17 cellular contexts compared by ENCODE assay signal in the genomic region with DNA sequence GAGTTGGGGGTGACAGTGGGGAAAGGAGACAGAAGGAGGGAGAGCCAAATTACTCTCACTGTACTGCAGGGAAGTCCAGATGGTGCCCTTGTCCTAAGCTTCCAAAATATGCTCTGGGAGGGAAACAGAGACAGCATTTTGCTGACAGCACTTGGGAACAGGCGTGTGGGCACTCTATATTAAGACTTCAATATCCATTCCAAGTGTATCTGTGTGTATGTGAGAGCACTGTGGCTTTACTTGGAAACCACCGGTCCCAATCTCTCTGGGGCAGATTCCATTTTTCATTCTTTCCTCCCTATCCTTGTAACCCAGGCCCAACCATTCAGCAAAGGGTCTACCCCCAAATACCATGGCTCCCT.
A peak's percentile ranks its signal among the peaks of the same experiment; 100 is the strongest.
DNase-seq lines count a peak whose midpoint lies in the region; ATAC-seq and TF ChIP-seq lines count a peak whose summit lies in the region.
"Had no signal": no experiment of that assay in that cellular context is flagged by ENCODE, and none has a peak within 500 bp of the region (broad histone marks: within the 10 kb centered on the region; RNA-seq: fewer than 3 reads in every experiment).

No MANE protein-coding gene starts in this region.

- H3K36me3 ChIP-seq in MM.1S (replicated peaks; ENCODE audit: insufficient read depth, low read length) (no peaks in the 10 kb centered on the region), psoas muscle (ENCODE audit: insufficient read depth in 1 of 2, low read depth in 1 of 2) (no peaks in the 10 kb centered on the region), Peyer's patch (no peaks in the 10 kb centered on the region)

- DNase-seq in G401 (ENCODE audit: low spot score), result peak; percentile 88
- DNase-seq in MM.1S, result no peak
- DNase-seq in cerebellar cortex (ENCODE audit: low spot score), result peak; percentile 87
- DNase-seq in psoas muscle, result no peak
- no peak for DNase-seq in activated T-helper 2 cell treated with anti-CD3 and anti-CD28 coated beads, Interferon-gamma antibody, Interleukin-2, Interleukin-4, amounts not matched to agents 10 μg/mL and 5 μg/mL and 100 μg/mL, durations not matched to agents 14 hours and 24 hours and 36 hours (ENCODE audit: low spot score)
- no peak for DNase-seq in Peyer's patch
- no peak for DNase-seq in effector CD4-positive, alpha-beta T cell
- DNase-seq: Calu3; CD4-positive, alpha-beta T cell; DMS153; DMS79 treated with DMSO at 0.1 percent for 48 hours; EL; GDM1; GOT3; H9 had no signal

- ATAC-seq in psoas muscle, result peak in 2 of 4 donors; percentile 48 to 65
- ATAC-seq: HepG2 had no signal

- no peaks in the 10 kb centered on the region for H3K9me2 ChIP-seq in MM.1S (replicated peaks; ENCODE audit: insufficient read depth, low read length)

- H3K27me3 ChIP-seq in MM.1S (replicated peaks; ENCODE audit: insufficient read depth, low read length) (no peaks in the 10 kb centered on the region), psoas muscle (ENCODE audit: insufficient read depth in 3 of 3, low read length in 2 of 3) (no peaks in the 10 kb centered on the region), Peyer's patch (no peaks in the 10 kb centered on the region)

- no peak for TF ChIP-seq POLR2A in Peyer's patch (IDR thresholded peaks at IDR 0.05)

- no peak overlapping the region for H3K9ac ChIP-seq in MM.1S (ENCODE audit: low read length)

- H3K36me3 Mint-ChIP-seq in activated T-helper 2 cell treated with anti-CD3 and anti-CD28 coated beads, Interferon-gamma antibody, Interleukin-2, Interleukin-4, amounts not matched to agents 10 μg/mL and 5 μg/mL and 100 μg/mL, durations not matched to agents 14 hours and 24 hours and 36 hours (ENCODE audit: low read depth), result no peaks in the 10 kb centered on the region

- no peak overlapping the region for H3K27ac Mint-ChIP-seq in activated T-helper 2 cell treated with anti-CD3 and anti-CD28 coated beads, Interferon-gamma antibody, Interleukin-2, Interleukin-4, amounts not matched to agents 10 μg/mL and 5 μg/mL and 100 μg/mL, durations not matched to agents 14 hours and 24 hours and 36 hours
- H3K27ac Mint-ChIP-seq: B cell; CD4-positive, alpha-beta T cell had no signal

- H3K27me3 Mint-ChIP-seq in activated T-helper 2 cell treated with anti-CD3 and anti-CD28 coated beads, Interferon-gamma antibody, Interleukin-2, Interleukin-4, amounts not matched to agents 10 μg/mL and 5 μg/mL and 100 μg/mL, durations not matched to agents 14 hours and 24 hours and 36 hours (ENCODE audit: low read depth), result peaks cover 2% of the 10 kb centered on the region
- H3K27me3 Mint-ChIP-seq: B cell had no signal

- intact Hi-C loops in psoas muscle (cut with DNase I), result no loop called here
- intact Hi-C loops in activated T-helper 2 cell treated with anti-CD3 and anti-CD28 coated beads, Interferon-gamma antibody, Interleukin-2, Interleukin-4, amounts not matched to agents 10 μg/mL and 5 μg/mL and 100 μg/mL, durations not matched to agents 14 hours and 24 hours and 36 hours (cut with micrococcal nuclease), result no loop called here

- H3K4me1 ChIP-seq in MM.1S (ENCODE audit: low read length) (peaks cover 20% of the 10 kb centered on the region), psoas muscle (peaks cover 15% of the 10 kb centered on the region), Peyer's patch (no peaks in the 10 kb centered on the region)

- H3K4me2 ChIP-seq in MM.1S (ENCODE audit: low read depth, low read length), result peak overlapping the region; percentile 42; the same call in 1 of the 2 replicates

- 0 out of 2 replicates have a peak, but pooled peaks cover 9% of the 10 kb centered on the region for H3F3A ChIP-seq in MM.1S (ENCODE audit: insufficient read depth, low read length)

- no peaks in the 10 kb centered on the region for H3K9me3 ChIP-seq in MM.1S (replicated peaks; ENCODE audit: insufficient read depth, low read length)
- no peaks in the 10 kb centered on the region for H3K9me3 ChIP-seq in psoas muscle
- H3K9me3 ChIP-seq in Peyer's patch, result no peaks in the 10 kb centered on the region

- no peaks in the 10 kb centered on the region for H4K20me1 ChIP-seq in MM.1S (ENCODE audit: insufficient read depth, low read length)

- TF ChIP-seq CTCF in MM.1S (IDR thresholded peaks at IDR 0.05; ENCODE audit: low read length) (no peak), psoas muscle (IDR thresholded peaks at IDR 0.05) (no peak), Peyer's patch (IDR thresholded peaks at IDR 0.05) (no peak)

- 26 to 36% (median 33%) methylated on average over 2 of the region's 2 CpGs for whole genome bisulfite sequencing in psoas muscle, 3 donors

- H3K4me1 Mint-ChIP-seq in activated T-helper 2 cell treated with anti-CD3 and anti-CD28 coated beads, Interferon-gamma antibody, Interleukin-2, Interleukin-4, amounts not matched to agents 10 μg/mL and 5 μg/mL and 100 μg/mL, durations not matched to agents 14 hours and 24 hours and 36 hours (ENCODE audit: low read depth), result peaks cover 2% of the 10 kb centered on the region
- H3K4me1 Mint-ChIP-seq: B cell, H9 had no signal

- H3K4me3 Mint-ChIP-seq in activated T-helper 2 cell treated with anti-CD3 and anti-CD28 coated beads, Interferon-gamma antibody, Interleukin-2, Interleukin-4, amounts not matched to agents 10 μg/mL and 5 μg/mL and 100 μg/mL, durations not matched to agents 14 hours and 24 hours and 36 hours (ENCODE audit: low read depth), result no peak overlapping the region
- H3K4me3 Mint-ChIP-seq: B cell; CD4-positive, alpha-beta T cell; H9 had no signal

- H3K9me3 Mint-ChIP-seq in activated T-helper 2 cell treated with anti-CD3 and anti-CD28 coated beads, Interferon-gamma antibody, Interleukin-2, Interleukin-4, amounts not matched to agents 10 μg/mL and 5 μg/mL and 100 μg/mL, durations not matched to agents 14 hours and 24 hours and 36 hours, result no peaks in the 10 kb centered on the region
- H3K9me3 Mint-ChIP-seq: CD4-positive, alpha-beta T cell had no signal

- H2AFZ ChIP-seq in MM.1S (ENCODE audit: low read length), result no peak overlapping the region

- in situ Hi-C loops in G401 (cut with HindIII; ENCODE audit: low sequenced_read_pairs), result no loop called here

- H3K27ac ChIP-seq in MM.1S (ENCODE audit: low read length) (peak overlapping the region; percentile 23; the same call in 1 of the 2 replicates), psoas muscle (peak overlapping the region; percentile 36), Peyer's patch (no peak overlapping the region)

- H3K79me2 ChIP-seq in MM.1S (ENCODE audit: low read length), result no peaks in the 10 kb centered on the region

- H3K4me3 ChIP-seq in MM.1S (ENCODE audit: low read length), result no peak overlapping the region
- H3K4me3 ChIP-seq in psoas muscle, result no peak overlapping the region
- no peak overlapping the region for H3K4me3 ChIP-seq in Peyer's patch

Comparison
In these comparisons a context has a peak if more than half of its experiments do, and no peak if none do; other contexts are left out.
1. DNase-seq: peak in G401 (single experiment) and cerebellar cortex (single experiment); none in MM.1S (single experiment), psoas muscle (0 of 2), activated T-helper 2 cell treated with anti-CD3 and anti-CD28 coated beads, Interferon-gamma antibody, Interleukin-2, Interleukin-4, amounts not matched to agents 10 μg/mL and 5 μg/mL and 100 μg/mL, durations not matched to agents 14 hours and 24 hours and 36 hours (single experiment), Peyer's patch (0 of 3) and effector CD4-positive, alpha-beta T cell (single experiment).
2. H3K27ac ChIP-seq: peak in MM.1S (single experiment) and psoas muscle (single experiment); none in Peyer's patch (0 of 4).